ENCODE assay signal across 1 cellular context in the genomic region with DNA sequence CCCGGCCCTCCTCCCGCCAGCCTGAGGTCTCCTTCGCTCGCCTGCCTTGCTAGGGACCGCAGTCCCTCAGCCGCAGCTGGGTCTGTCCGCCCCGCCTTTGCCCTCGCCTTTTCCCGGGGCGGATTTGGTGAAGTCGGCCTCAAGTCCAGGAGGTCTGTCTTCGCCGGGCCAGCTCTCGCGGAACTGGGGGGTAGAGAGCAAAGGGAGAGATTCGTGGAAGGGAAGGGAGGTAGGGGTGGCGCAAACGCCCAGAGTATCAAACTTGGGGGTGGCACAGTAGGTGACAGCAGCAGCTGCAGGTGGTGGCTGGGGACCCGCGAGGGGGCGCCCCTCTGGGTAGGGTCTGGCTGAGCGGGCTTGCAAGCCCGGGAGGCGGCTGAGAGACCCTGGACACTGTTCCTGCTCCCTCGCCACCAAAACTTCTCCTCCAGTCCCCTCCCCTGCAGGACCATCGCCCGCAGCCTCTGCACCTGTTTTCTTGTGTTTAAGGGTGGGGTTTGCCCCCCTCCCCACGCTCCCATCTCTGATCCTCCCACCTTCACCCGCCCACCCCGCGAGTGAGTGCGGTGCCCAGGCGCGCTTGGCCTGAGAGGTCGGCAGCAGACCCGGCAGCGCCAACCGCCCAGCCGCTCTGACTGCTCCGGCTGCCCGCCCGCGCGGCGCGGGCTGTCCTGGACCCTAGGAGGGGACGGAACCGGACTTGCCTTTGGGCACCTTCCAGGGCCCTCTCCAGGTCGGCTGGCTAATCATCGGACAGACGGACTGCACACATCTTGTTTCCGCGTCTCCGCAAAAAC.
TF ChIP-seq lines count a peak whose summit lies in the region.

A gene with protein sequence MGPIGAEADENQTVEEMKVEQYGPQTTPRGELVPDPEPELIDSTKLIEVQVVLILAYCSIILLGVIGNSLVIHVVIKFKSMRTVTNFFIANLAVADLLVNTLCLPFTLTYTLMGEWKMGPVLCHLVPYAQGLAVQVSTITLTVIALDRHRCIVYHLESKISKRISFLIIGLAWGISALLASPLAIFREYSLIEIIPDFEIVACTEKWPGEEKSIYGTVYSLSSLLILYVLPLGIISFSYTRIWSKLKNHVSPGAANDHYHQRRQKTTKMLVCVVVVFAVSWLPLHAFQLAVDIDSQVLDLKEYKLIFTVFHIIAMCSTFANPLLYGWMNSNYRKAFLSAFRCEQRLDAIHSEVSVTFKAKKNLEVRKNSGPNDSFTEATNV (plus strand): TSS at position 379 of the 797 bp plus-strand sequence. CDS start 5,304 bp downstream, outside the sequence.

TF ChIP-seq in WTC11, 78 proteins besides CTCF, POLR2A, EP300 and RAD21 (continued from another document and continues in another):
- TF ChIP-seq ZNF121 (CRISPR knock-in tag; IDR thresholded peaks at IDR 0.05) (peak; percentile 95), TP53 (CRISPR knock-in tag; IDR thresholded peaks at IDR 0.05) (no peak), ELF4 (CRISPR knock-in tag; IDR thresholded peaks at IDR 0.05; ENCODE audit: low read depth) (no peak), ZNF317 (CRISPR knock-in tag; IDR thresholded peaks at IDR 0.05; ENCODE audit: borderline replicate concordance, low read depth) (no peak), NR3C1 (CRISPR knock-in tag; conservative IDR thresholded peaks at IDR 0.05; ENCODE audit: low read depth) (no peak), ZNF138 (CRISPR knock-in tag; conservative IDR thresholded peaks at IDR 0.05) (no peak), ZNF219 (CRISPR knock-in tag; IDR thresholded peaks at IDR 0.05; ENCODE audit: borderline replicate concordance) (no peak), ATF1 (CRISPR knock-in tag; IDR thresholded peaks at IDR 0.05) (no peak), NFE2L1 (CRISPR knock-in tag; IDR thresholded peaks at IDR 0.05) (no peak), NFATC4 (CRISPR knock-in tag; IDR thresholded peaks at IDR 0.05) (no peak), EMX1 (CRISPR knock-in tag; IDR thresholded peaks at IDR 0.05) (no peak), GTF2I (CRISPR knock-in tag; conservative IDR thresholded peaks at IDR 0.05) (no peak), OVOL2 (CRISPR knock-in tag; IDR thresholded peaks at IDR 0.05; ENCODE audit: borderline replicate concordance) (no peak), ZNF671 (CRISPR knock-in tag; IDR thresholded peaks at IDR 0.05) (no peak), KAT7 (CRISPR knock-in tag; IDR thresholded peaks at IDR 0.05; ENCODE audit: borderline replicate concordance) (peak; percentile 62; the same call in 1 of the 2 replicates), ZNF396 (CRISPR knock-in tag; IDR thresholded peaks at IDR 0.05; ENCODE audit: borderline replicate concordance) (no peak), CBFB (CRISPR knock-in tag; IDR thresholded peaks at IDR 0.05; ENCODE audit: low read depth) (no peak), CREB1 (CRISPR knock-in tag; IDR thresholded peaks at IDR 0.05) (no peak)
- TF ChIP-seq, protein P1, sequence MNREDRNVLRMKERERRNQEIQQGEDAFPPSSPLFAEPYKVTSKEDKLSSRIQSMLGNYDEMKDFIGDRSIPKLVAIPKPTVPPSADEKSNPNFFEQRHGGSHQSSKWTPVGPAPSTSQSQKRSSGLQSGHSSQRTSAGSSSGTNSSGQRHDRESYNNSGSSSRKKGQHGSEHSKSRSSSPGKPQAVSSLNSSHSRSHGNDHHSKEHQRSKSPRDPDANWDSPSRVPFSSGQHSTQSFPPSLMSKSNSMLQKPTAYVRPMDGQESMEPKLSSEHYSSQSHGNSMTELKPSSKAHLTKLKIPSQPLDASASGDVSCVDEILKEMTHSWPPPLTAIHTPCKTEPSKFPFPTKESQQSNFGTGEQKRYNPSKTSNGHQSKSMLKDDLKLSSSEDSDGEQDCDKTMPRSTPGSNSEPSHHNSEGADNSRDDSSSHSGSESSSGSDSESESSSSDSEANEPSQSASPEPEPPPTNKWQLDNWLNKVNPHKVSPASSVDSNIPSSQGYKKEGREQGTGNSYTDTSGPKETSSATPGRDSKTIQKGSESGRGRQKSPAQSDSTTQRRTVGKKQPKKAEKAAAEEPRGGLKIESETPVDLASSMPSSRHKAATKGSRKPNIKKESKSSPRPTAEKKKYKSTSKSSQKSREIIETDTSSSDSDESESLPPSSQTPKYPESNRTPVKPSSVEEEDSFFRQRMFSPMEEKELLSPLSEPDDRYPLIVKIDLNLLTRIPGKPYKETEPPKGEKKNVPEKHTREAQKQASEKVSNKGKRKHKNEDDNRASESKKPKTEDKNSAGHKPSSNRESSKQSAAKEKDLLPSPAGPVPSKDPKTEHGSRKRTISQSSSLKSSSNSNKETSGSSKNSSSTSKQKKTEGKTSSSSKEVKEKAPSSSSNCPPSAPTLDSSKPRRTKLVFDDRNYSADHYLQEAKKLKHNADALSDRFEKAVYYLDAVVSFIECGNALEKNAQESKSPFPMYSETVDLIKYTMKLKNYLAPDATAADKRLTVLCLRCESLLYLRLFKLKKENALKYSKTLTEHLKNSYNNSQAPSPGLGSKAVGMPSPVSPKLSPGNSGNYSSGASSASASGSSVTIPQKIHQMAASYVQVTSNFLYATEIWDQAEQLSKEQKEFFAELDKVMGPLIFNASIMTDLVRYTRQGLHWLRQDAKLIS (CRISPR knock-in tag; IDR thresholded peaks at IDR 0.05; ENCODE audit: borderline replicate concordance): no peak
- TF ChIP-seq, protein P2, sequence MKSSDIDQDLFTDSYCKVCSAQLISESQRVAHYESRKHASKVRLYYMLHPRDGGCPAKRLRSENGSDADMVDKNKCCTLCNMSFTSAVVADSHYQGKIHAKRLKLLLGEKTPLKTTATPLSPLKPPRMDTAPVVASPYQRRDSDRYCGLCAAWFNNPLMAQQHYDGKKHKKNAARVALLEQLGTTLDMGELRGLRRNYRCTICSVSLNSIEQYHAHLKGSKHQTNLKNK (CRISPR knock-in tag; IDR thresholded peaks at IDR 0.05): no peak
- TF ChIP-seq, protein P3, sequence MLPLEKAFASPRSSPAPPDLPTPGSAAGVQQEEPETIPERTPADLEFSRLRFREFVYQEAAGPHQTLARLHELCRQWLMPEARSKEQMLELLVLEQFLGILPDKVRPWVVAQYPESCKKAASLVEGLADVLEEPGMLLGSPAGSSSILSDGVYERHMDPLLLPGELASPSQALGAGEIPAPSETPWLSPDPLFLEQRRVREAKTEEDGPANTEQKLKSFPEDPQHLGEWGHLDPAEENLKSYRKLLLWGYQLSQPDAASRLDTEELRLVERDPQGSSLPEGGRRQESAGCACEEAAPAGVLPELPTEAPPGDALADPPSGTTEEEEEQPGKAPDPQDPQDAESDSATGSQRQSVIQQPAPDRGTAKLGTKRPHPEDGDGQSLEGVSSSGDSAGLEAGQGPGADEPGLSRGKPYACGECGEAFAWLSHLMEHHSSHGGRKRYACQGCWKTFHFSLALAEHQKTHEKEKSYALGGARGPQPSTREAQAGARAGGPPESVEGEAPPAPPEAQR (CRISPR knock-in tag; IDR thresholded peaks at IDR 0.05): no peak
- TF ChIP-seq, protein P4, sequence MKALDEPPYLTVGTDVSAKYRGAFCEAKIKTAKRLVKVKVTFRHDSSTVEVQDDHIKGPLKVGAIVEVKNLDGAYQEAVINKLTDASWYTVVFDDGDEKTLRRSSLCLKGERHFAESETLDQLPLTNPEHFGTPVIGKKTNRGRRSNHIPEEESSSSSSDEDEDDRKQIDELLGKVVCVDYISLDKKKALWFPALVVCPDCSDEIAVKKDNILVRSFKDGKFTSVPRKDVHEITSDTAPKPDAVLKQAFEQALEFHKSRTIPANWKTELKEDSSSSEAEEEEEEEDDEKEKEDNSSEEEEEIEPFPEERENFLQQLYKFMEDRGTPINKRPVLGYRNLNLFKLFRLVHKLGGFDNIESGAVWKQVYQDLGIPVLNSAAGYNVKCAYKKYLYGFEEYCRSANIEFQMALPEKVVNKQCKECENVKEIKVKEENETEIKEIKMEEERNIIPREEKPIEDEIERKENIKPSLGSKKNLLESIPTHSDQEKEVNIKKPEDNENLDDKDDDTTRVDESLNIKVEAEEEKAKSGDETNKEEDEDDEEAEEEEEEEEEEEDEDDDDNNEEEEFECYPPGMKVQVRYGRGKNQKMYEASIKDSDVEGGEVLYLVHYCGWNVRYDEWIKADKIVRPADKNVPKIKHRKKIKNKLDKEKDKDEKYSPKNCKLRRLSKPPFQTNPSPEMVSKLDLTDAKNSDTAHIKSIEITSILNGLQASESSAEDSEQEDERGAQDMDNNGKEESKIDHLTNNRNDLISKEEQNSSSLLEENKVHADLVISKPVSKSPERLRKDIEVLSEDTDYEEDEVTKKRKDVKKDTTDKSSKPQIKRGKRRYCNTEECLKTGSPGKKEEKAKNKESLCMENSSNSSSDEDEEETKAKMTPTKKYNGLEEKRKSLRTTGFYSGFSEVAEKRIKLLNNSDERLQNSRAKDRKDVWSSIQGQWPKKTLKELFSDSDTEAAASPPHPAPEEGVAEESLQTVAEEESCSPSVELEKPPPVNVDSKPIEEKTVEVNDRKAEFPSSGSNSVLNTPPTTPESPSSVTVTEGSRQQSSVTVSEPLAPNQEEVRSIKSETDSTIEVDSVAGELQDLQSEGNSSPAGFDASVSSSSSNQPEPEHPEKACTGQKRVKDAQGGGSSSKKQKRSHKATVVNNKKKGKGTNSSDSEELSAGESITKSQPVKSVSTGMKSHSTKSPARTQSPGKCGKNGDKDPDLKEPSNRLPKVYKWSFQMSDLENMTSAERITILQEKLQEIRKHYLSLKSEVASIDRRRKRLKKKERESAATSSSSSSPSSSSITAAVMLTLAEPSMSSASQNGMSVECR (CRISPR knock-in tag; IDR thresholded peaks at IDR 0.05; ENCODE audit: borderline replicate concordance): no peak
- TF ChIP-seq, protein P5, sequence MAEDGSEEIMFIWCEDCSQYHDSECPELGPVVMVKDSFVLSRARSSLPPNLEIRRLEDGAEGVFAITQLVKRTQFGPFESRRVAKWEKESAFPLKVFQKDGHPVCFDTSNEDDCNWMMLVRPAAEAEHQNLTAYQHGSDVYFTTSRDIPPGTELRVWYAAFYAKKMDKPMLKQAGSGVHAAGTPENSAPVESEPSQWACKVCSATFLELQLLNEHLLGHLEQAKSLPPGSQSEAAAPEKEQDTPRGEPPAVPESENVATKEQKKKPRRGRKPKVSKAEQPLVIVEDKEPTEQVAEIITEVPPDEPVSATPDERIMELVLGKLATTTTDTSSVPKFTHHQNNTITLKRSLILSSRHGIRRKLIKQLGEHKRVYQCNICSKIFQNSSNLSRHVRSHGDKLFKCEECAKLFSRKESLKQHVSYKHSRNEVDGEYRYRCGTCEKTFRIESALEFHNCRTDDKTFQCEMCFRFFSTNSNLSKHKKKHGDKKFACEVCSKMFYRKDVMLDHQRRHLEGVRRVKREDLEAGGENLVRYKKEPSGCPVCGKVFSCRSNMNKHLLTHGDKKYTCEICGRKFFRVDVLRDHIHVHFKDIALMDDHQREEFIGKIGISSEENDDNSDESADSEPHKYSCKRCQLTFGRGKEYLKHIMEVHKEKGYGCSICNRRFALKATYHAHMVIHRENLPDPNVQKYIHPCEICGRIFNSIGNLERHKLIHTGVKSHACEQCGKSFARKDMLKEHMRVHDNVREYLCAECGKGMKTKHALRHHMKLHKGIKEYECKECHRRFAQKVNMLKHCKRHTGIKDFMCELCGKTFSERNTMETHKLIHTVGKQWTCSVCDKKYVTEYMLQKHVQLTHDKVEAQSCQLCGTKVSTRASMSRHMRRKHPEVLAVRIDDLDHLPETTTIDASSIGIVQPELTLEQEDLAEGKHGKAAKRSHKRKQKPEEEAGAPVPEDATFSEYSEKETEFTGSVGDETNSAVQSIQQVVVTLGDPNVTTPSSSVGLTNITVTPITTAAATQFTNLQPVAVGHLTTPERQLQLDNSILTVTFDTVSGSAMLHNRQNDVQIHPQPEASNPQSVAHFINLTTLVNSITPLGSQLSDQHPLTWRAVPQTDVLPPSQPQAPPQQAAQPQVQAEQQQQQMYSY (CRISPR knock-in tag; IDR thresholded peaks at IDR 0.05): no peak
- TF ChIP-seq, protein P6, sequence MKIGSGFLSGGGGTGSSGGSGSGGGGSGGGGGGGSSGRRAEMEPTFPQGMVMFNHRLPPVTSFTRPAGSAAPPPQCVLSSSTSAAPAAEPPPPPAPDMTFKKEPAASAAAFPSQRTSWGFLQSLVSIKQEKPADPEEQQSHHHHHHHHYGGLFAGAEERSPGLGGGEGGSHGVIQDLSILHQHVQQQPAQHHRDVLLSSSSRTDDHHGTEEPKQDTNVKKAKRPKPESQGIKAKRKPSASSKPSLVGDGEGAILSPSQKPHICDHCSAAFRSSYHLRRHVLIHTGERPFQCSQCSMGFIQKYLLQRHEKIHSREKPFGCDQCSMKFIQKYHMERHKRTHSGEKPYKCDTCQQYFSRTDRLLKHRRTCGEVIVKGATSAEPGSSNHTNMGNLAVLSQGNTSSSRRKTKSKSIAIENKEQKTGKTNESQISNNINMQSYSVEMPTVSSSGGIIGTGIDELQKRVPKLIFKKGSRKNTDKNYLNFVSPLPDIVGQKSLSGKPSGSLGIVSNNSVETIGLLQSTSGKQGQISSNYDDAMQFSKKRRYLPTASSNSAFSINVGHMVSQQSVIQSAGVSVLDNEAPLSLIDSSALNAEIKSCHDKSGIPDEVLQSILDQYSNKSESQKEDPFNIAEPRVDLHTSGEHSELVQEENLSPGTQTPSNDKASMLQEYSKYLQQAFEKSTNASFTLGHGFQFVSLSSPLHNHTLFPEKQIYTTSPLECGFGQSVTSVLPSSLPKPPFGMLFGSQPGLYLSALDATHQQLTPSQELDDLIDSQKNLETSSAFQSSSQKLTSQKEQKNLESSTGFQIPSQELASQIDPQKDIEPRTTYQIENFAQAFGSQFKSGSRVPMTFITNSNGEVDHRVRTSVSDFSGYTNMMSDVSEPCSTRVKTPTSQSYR (CRISPR knock-in tag; IDR thresholded peaks at IDR 0.05): 0 out of 2 replicates have a peak, but pooled peaks have one; percentile 25
- TF ChIP-seq, protein P7, sequence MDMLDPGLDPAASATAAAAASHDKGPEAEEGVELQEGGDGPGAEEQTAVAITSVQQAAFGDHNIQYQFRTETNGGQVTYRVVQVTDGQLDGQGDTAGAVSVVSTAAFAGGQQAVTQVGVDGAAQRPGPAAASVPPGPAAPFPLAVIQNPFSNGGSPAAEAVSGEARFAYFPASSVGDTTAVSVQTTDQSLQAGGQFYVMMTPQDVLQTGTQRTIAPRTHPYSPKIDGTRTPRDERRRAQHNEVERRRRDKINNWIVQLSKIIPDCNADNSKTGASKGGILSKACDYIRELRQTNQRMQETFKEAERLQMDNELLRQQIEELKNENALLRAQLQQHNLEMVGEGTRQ (CRISPR knock-in tag; IDR thresholded peaks at IDR 0.05): no peak
- TF ChIP-seq, protein P8, sequence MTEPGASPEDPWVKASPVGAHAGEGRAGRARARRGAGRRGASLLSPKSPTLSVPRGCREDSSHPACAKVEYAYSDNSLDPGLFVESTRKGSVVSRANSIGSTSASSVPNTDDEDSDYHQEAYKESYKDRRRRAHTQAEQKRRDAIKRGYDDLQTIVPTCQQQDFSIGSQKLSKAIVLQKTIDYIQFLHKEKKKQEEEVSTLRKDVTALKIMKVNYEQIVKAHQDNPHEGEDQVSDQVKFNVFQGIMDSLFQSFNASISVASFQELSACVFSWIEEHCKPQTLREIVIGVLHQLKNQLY (CRISPR knock-in tag; IDR thresholded peaks at IDR 0.05): no peak
- TF ChIP-seq, protein P9, sequence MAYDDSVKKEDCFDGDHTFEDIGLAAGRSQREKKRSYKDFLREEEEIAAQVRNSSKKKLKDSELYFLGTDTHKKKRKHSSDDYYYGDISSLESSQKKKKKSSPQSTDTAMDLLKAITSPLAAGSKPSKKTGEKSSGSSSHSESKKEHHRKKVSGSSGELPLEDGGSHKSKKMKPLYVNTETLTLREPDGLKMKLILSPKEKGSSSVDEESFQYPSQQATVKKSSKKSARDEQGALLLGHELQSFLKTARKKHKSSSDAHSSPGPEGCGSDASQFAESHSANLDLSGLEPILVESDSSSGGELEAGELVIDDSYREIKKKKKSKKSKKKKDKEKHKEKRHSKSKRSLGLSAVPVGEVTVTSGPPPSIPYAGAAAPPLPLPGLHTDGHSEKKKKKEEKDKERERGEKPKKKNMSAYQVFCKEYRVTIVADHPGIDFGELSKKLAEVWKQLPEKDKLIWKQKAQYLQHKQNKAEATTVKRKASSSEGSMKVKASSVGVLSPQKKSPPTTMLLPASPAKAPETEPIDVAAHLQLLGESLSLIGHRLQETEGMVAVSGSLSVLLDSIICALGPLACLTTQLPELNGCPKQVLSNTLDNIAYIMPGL (CRISPR knock-in tag; IDR thresholded peaks at IDR 0.05): peak; percentile 16; the same call in 1 of the 2 replicates
